8 cellular contexts compared by ENCODE assay signal in genomic region chrX:13688384-13688771, GRCh38.
A peak's percentile ranks its signal among the peaks of the same experiment; 100 is the strongest.
DNase-seq lines count a peak whose midpoint lies in the region; ATAC-seq and TF ChIP-seq lines count a peak whose summit lies in the region.

No MANE protein-coding gene starts in this region.

- DNase-seq in GM12865 (ENCODE audit: low read depth) (no peak), NT2/D1 (ENCODE audit: low read depth, low spot score) (no peak), pons (ENCODE audit: low spot score) (peak; percentile 22), HUDEP-2 (lab: John Stamatoyannopoulos, UW; ENCODE audit: unreplicated experiment in 76 of 76) (no peak), NCI-H524 treated with DMSO at 0.1 percent for 48 hours (lab: John Stamatoyannopoulos, UW) (no peak)

- H3K4me1 ChIP-seq in NT2/D1 (ENCODE audit: insufficient read depth, insufficient read length): no peaks in the 10 kb centered on the region
- H3K4me1 ChIP-seq in endocrine pancreas (ENCODE audit: control insufficient read depth, insufficient read depth, low read length): peaks cover 7% of the 10 kb centered on the region

- H3K9ac ChIP-seq in NT2/D1 (ENCODE audit: insufficient read length, low read depth): no peak overlapping the region
- H3K9ac ChIP-seq in endocrine pancreas (ENCODE audit: control insufficient read depth, insufficient read depth, low read length): no peak overlapping the region

- H3K9me3 ChIP-seq in NT2/D1 (ENCODE audit: insufficient read depth, low read length) (no peaks in the 10 kb centered on the region), endocrine pancreas (ENCODE audit: control insufficient read depth, low read length) (no peaks in the 10 kb centered on the region)

- H3K4me3 ChIP-seq in GM12865 (ENCODE audit: low read depth, low read length) (peak overlapping the region; percentile 87), NT2/D1 (ENCODE audit: insufficient read length, low read depth) (peak overlapping the region; percentile 27), endocrine pancreas (ENCODE audit: control insufficient read depth, insufficient read depth, low read length) (peak overlapping the region; percentile 89)

- TF ChIP-seq CTCF in GM12865 (IDR thresholded peaks at IDR 0.05; ENCODE audit: insufficient read depth, low read depth, low read length, missing control alignments): no peak

- H3K36me3 ChIP-seq in NT2/D1 (ENCODE audit: insufficient read depth, insufficient read length, low read length) (peaks cover 11% of the 10 kb centered on the region), endocrine pancreas (ENCODE audit: control insufficient read depth, insufficient read depth, low read length) (no peaks in the 10 kb centered on the region)

- H3K27me3 ChIP-seq in NT2/D1 (ENCODE audit: insufficient read depth, insufficient read length): peaks cover 18% of the 10 kb centered on the region
- H3K27me3 ChIP-seq in endocrine pancreas (ENCODE audit: control insufficient read depth, insufficient read depth, low read length): no peaks in the 10 kb centered on the region

- ATAC-seq in HG03342 (IDR thresholded peaks at IDR 0.05; ENCODE audit: unreplicated experiment) (no peak), HG03025 (IDR thresholded peaks at IDR 0.05; ENCODE audit: low FRiP score, unreplicated experiment) (no peak)

Comparison
In these comparisons a context has a peak if more than half of its experiments do, and no peak if none do; other contexts are left out.
1. H3K4me3 ChIP-seq: peak in every context shown above with its lines; median percentile 89 in endocrine pancreas; 87 in GM12865; 27 in NT2/D1.